Comparison of ENCODE assay signal across 8 cellular contexts in the genomic region with DNA sequence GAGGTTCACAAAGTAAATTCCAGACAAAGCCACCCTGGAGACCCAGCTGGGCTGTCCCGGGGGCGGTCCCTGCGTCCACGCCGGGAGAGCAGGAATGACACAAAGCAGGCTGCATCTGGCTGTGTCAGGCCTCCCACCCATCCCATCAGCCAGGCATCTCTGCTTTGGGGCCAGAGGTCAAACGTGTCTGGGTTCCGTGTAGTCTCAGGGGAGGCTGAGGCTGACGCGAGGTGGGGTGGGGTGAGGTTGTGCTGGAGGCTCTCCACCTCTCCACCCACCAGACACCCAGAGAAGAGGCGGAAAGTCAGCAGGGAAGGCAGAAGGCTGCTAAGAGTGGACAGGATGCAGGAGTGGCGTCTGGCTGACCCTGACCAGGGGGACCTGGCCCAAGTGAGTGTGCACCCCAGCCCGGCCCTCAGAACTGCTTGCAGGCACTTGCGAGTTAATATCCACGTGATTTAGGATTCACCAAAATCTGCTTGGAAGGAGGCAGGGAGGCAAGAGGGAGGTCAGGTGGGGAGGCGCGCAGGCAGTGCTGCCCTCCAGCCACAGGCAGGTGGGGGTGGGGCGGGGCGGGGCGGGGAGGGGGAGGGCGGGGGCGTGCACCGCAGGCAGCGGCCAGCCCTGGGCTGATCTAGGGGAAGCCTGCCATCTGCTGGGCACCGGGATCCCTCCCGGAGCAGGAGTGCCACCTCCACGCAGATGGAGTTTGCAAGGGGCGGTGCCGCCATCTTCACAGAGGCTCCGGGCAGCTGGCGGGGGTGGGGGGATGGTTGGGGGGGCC. TPM values are rescaled to one million over a fixed set of nuclear protein-coding genes. Genes with fewer than 3 reads are reported as not detected.
DNase-seq lines count a peak whose midpoint lies in the region; ATAC-seq and TF ChIP-seq lines count a peak whose summit lies in the region.

No MANE protein-coding gene starts in this region.

- H4K20me1 ChIP-seq in Loucy (ENCODE audit: insufficient read depth, low read length, poor library complexity, severe bottlenecking), result no peaks in the 10 kb centered on the region

- H3K79me2 ChIP-seq in Loucy (ENCODE audit: insufficient read depth, low read length), result no peaks in the 10 kb centered on the region; the same call in 1 of the 2 replicates

- ATAC-seq in foreskin keratinocyte, result peak; percentile 76
- no peak for ATAC-seq in HG03159 (IDR thresholded peaks at IDR 0.05; ENCODE audit: unreplicated experiment)

- 22 to 29% methylated on average over 5 to 29 of the region's 30 CpGs for WGBS in testis, 2 donors

- peaks cover 8% of the 10 kb centered on the region for H3F3A ChIP-seq in Loucy (ENCODE audit: low read depth)

- H3K4me3 ChIP-seq in Loucy (ENCODE audit: low read length, poor library complexity, severe bottlenecking), result peak overlapping the region; percentile 86
- peak overlapping the region; percentile 43 to 54 for H3K4me3 ChIP-seq in testis

- peaks cover 37% of the 10 kb centered on the region for H3K4me1 ChIP-seq in Loucy (ENCODE audit: insufficient read depth, low read length, poor library complexity, severe bottlenecking)
- peaks cover 8% of the 10 kb centered on the region for H3K4me1 ChIP-seq in foreskin keratinocyte
- H3K4me1 ChIP-seq in testis, result peaks cover 61% of the 10 kb centered on the region

- TF ChIP-seq POLR2A in testis (IDR thresholded peaks at IDR 0.05), result no peak

- peak overlapping the region; percentile 69 for H2AFZ ChIP-seq in Loucy (ENCODE audit: low read length)

- H3K9ac ChIP-seq in Loucy (ENCODE audit: low read depth, low read length, poor library complexity, severe bottlenecking), result peak overlapping the region; percentile 85

- H3K27me3 ChIP-seq in Loucy (ENCODE audit: insufficient read depth, low read length, poor library complexity, severe bottlenecking) (no peaks in the 10 kb centered on the region), foreskin keratinocyte (no peaks in the 10 kb centered on the region), testis (no peaks in the 10 kb centered on the region)

- intact Hi-C loops in testis (cut with DNase I; ENCODE audit: low total_unique reads), result no loop called here

- H3K36me3 ChIP-seq in Loucy (ENCODE audit: insufficient read depth, low read length) (no peaks in the 10 kb centered on the region), testis (ENCODE audit: low read depth, missing control alignments) (no peaks in the 10 kb centered on the region)

- TF ChIP-seq CTCF in Loucy (conservative IDR thresholded peaks at IDR 0.05; ENCODE audit: low read length), result peak; percentile 38
- TF ChIP-seq CTCF in foreskin keratinocyte (conservative IDR thresholded peaks at IDR 0.05), result peak; percentile 62
- peak in 2 of 3 experiments; percentile 15 to 56 for TF ChIP-seq CTCF in testis (IDR thresholded peaks at IDR 0.05)

- DNase-seq in DMS 273 (lab: John Stamatoyannopoulos, UW; ENCODE audit: unreplicated experiment) (peak; percentile 95), SHP77 (lab: John Stamatoyannopoulos, UW) (peak; percentile 88 to 96), foreskin keratinocyte (peak in 1 of 2 donors; percentile 34), nucleus accumbens (lab: John Stamatoyannopoulos, UW) (peak in 54 of 56 donors; percentile 31 to 90 (median 72)), testis (peak; percentile 91)
- peak; percentile 93 for DNase-seq in activated effector memory CD4-positive, alpha-beta T cell treated with anti-CD3 and anti-CD28 coated beads, Interleukin-2, amount 50 U/mL, for 16 hours

- H3K9me2 ChIP-seq in Loucy (replicated peaks; ENCODE audit: low read depth, low read length), result no peaks in the 10 kb centered on the region

- H3K9me3 ChIP-seq in Loucy (ENCODE audit: insufficient read depth, low read depth, low read length), result no peaks in the 10 kb centered on the region
- H3K9me3 ChIP-seq in testis, result no peaks in the 10 kb centered on the region

- H3K27ac ChIP-seq in foreskin keratinocyte (no peak overlapping the region), testis (peak overlapping the region; percentile 2 to 45)

- peak overlapping the region; percentile 88 for H3K4me2 ChIP-seq in Loucy (ENCODE audit: low read depth, low read length, poor library complexity, severe bottlenecking)

RNA-seq across cellular contexts. Expression of gene TBC1D16, which starts 44.3 kb away (rescaled TPM):
- 19.3 and 22.4 TPM in 2 replicates for total RNA-seq in foreskin keratinocyte
- 5.5 and 5.9 TPM in 2 replicates for polyA plus RNA-seq in foreskin keratinocyte
- 10 to 100 TPM; 11.0 to 16.0 TPM for total RNA-seq in testis
- 11.7 TPM for polyA plus RNA-seq in testis (ENCODE audit: insufficient read depth, low read depth, low replicate concordance)

RNA-seq across cellular contexts. Expression of gene CCDC40, which starts 45.1 kb away (rescaled TPM):
- total RNA-seq in foreskin keratinocyte, result 1.3 and 2.1 TPM in 2 replicates
- polyA plus RNA-seq in foreskin keratinocyte, result 0.52 and 1.0 TPM in 2 replicates
- 10 to 100 TPM; 26.7 to 43.6 TPM for total RNA-seq in testis
- 38.6 TPM for polyA plus RNA-seq in testis (ENCODE audit: insufficient read depth, low read depth, low replicate concordance)
